Comparison of ENCODE assay signal across 8 cellular contexts in the genomic region with DNA sequence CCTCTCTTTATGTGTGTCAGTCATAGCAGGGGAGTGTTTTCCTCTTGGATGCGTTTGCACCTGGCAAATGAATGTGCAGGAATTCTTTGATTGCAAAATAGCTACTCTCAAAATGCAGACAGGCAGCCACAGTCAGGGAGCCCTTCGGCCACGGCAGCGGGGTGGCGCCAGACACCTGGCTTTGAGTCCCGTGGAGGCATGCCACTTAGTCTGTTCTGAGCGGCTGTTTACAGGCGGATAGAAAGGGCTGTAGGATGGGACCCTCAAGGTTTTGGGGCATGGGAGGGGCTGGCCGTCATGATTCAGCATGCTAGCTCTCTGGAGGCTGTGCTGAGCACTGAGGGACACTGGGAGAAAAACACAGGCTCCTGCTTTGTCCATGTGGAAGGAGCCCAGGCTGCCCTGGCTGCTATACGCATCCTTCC.
DNase-seq lines count a peak whose midpoint lies in the region; ATAC-seq, FAIRE-seq and TF ChIP-seq lines count a peak whose summit lies in the region.

No MANE protein-coding gene starts in this region.

- POLR2A ChIA-PET in HepG2 (lab: Yijun Ruan, JAX): no interaction called here

- peak; percentile 82 for FAIRE-seq in HepG2 (lab: Jason Lieb, UNC)

- BruUV-seq in HepG2 (replicated peaks; lab: Mats Ljungman, UMichigan): no TSS peak

- H3K4me2 ChIP-seq in HepG2 (ENCODE audit: low read depth, low read length): no peak overlapping the region

- peak; percentile 27 for DNase-seq in DMS153 (lab: John Stamatoyannopoulos, UW)
- DNase-seq in SK-N-DZ (ENCODE audit: low spot score): peak; percentile 52
- DNase-seq in dedifferentiated amniotic fluid mesenchymal stem cell (ENCODE audit: extremely low spot score): peak; percentile 26
- DNase-seq in HepG2 (ENCODE audit: low spot score): peak; percentile 73
- DNase-seq in stimulated activated naive CD8-positive, alpha-beta T cell treated with anti-CD3 and anti-CD28 coated beads, Interleukin-15, Interleukin-2, amounts not matched to agents 100 U/mL and 50 U/mL, for 24 hours: peak; percentile 45
- DNase-seq in activated CD4-positive, CD25-positive, alpha-beta regulatory T cell (lab: John Stamatoyannopoulos, UW): no peak
- no peak for DNase-seq in NOMO-1 (lab: John Stamatoyannopoulos, UW; ENCODE audit: unreplicated experiment in 2 of 2)

- H4K20me1 ChIP-seq in HepG2 (ENCODE audit: insufficient read depth, low read length): no peaks in the 10 kb centered on the region

- intact Hi-C loops in HepG2 (cut with micrococcal nuclease; ENCODE audit: unreplicated experiment): loop anchor here (1.0 kb wide), 1 partner anchor 205 kb away; no protein-coding TSS in a partner anchor

- ATAC-seq in HepG2: peak; percentile 98
- ATAC-seq in stimulated activated naive CD8-positive, alpha-beta T cell treated with anti-CD3 and anti-CD28 coated beads, Interleukin-15, Interleukin-2, amounts not matched to agents 100 U/mL and 50 U/mL, for 24 hours: no peak

- H3K27ac ChIP-seq in HepG2 (ENCODE audit: extremely low read length, insufficient read depth, low read length): no peak overlapping the region

- TF ChIP-seq RAD21 in HepG2 (CRISPR knock-in tag; IDR thresholded peaks at IDR 0.05): peak; percentile 95

- CTCF ChIA-PET in HepG2 (lab: Yijun Ruan, JAX; ENCODE audit: low intra/inter-chr PET ratio, low total read pairs): interaction anchor here (2.0 kb wide), 1 partner anchor 206 kb away, joined by 15 read pairs; no protein-coding TSS in a partner anchor

- H3K27me3 ChIP-seq in HepG2 (ENCODE audit: control insufficient read depth in 1 of 2, insufficient read depth in 2 of 2, low read length in 2 of 2): no peaks in the 10 kb centered on the region

- TF ChIP-seq CTCF in LNCAP (IDR thresholded peaks at IDR 0.05): peak; percentile 95
- TF ChIP-seq CTCF in HepG2 (CRISPR knock-in tag; IDR thresholded peaks at IDR 0.05): peak; percentile 94

- no peaks in the 10 kb centered on the region for H3K9me3 ChIP-seq in HepG2 (ENCODE audit: low read length)

- no peaks in the 10 kb centered on the region for H3K36me3 ChIP-seq in HepG2 (replicated peaks in 1 of 2; ENCODE audit: control insufficient read depth in 1 of 2, insufficient read depth in 2 of 2, low read length in 2 of 2)

- H3K4me3 ChIP-seq in HepG2 (replicated peaks in 1 of 3; ENCODE audit: insufficient read depth in 1 of 3, low read depth in 2 of 3, low read length in 3 of 3): no peak overlapping the region

- TF ChIP-seq POLR2A in HepG2 (IDR thresholded peaks at IDR 0.05; ENCODE audit: insufficient read depth in 1 of 2, low read depth in 2 of 2, low read length in 2 of 2): no peak

- H3K79me2 ChIP-seq in HepG2 (ENCODE audit: insufficient read depth, low read length): no peaks in the 10 kb centered on the region

- in situ Hi-C loops in HepG2 (cut with HindIII; ENCODE audit: extremely low pct_ligation_motif_present, low pct_unique_long_range_greater_than_20kb): no loop called here

- no peak overlapping the region for H2AFZ ChIP-seq in HepG2 (ENCODE audit: low read length)

- WGBS in HepG2 (ENCODE audit: low lambda C conversion rate): 16% methylated on average over 9 of the region's 10 CpGs

- H3K9ac ChIP-seq in HepG2 (ENCODE audit: insufficient read depth, low read depth, low read length): no peak overlapping the region

- TF ChIP-seq EP300 in HepG2 (IDR thresholded peaks at IDR 0.05; ENCODE audit: low read depth in 2 of 2, low read length in 2 of 2): no peak
- TF ChIP-seq EP300 in HepG2 (CRISPR knock-in tag; IDR thresholded peaks at IDR 0.05; ENCODE audit: borderline replicate concordance): no peak

- H3K4me1 ChIP-seq in HepG2 (ENCODE audit: insufficient read depth, low read length): peaks cover 23% of the 10 kb centered on the region

TF ChIP-seq in HepG2, 621 proteins besides CTCF, POLR2A, EP300 and RAD21 (continues in another document):
- TF ChIP-seq, protein P1, sequence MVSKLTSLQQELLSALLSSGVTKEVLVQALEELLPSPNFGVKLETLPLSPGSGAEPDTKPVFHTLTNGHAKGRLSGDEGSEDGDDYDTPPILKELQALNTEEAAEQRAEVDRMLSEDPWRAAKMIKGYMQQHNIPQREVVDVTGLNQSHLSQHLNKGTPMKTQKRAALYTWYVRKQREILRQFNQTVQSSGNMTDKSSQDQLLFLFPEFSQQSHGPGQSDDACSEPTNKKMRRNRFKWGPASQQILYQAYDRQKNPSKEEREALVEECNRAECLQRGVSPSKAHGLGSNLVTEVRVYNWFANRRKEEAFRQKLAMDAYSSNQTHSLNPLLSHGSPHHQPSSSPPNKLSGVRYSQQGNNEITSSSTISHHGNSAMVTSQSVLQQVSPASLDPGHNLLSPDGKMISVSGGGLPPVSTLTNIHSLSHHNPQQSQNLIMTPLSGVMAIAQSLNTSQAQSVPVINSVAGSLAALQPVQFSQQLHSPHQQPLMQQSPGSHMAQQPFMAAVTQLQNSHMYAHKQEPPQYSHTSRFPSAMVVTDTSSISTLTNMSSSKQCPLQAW (CRISPR knock-in tag; IDR thresholded peaks at IDR 0.05): peak; percentile 78
- 0 out of 2 replicates have a peak, but pooled peaks have one; percentile 17 for TF ChIP-seq RXRA (CRISPR knock-in tag; IDR thresholded peaks at IDR 0.05)
- TF ChIP-seq, protein P2, sequence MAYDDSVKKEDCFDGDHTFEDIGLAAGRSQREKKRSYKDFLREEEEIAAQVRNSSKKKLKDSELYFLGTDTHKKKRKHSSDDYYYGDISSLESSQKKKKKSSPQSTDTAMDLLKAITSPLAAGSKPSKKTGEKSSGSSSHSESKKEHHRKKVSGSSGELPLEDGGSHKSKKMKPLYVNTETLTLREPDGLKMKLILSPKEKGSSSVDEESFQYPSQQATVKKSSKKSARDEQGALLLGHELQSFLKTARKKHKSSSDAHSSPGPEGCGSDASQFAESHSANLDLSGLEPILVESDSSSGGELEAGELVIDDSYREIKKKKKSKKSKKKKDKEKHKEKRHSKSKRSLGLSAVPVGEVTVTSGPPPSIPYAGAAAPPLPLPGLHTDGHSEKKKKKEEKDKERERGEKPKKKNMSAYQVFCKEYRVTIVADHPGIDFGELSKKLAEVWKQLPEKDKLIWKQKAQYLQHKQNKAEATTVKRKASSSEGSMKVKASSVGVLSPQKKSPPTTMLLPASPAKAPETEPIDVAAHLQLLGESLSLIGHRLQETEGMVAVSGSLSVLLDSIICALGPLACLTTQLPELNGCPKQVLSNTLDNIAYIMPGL (CRISPR knock-in tag; IDR thresholded peaks at IDR 0.05; ENCODE audit: borderline replicate concordance in 1 of 2, low read depth in 1 of 2): peak in 1 of 2 experiments; percentile 68; a peak in 1 of 4 replicates
- no peak for TF ChIP-seq ZNF737 (CRISPR knock-in tag; IDR thresholded peaks at IDR 0.05; ENCODE audit: borderline replicate concordance)
- TF ChIP-seq SNAPC2 (CRISPR knock-in tag; IDR thresholded peaks at IDR 0.05): no peak
- peak; percentile 30; the same call in 1 of the 2 replicates for TF ChIP-seq THAP11 (CRISPR knock-in tag; IDR thresholded peaks at IDR 0.05)
- TF ChIP-seq ZNF891 (CRISPR knock-in tag; IDR thresholded peaks at IDR 0.05): no peak
- TF ChIP-seq, protein P3, sequence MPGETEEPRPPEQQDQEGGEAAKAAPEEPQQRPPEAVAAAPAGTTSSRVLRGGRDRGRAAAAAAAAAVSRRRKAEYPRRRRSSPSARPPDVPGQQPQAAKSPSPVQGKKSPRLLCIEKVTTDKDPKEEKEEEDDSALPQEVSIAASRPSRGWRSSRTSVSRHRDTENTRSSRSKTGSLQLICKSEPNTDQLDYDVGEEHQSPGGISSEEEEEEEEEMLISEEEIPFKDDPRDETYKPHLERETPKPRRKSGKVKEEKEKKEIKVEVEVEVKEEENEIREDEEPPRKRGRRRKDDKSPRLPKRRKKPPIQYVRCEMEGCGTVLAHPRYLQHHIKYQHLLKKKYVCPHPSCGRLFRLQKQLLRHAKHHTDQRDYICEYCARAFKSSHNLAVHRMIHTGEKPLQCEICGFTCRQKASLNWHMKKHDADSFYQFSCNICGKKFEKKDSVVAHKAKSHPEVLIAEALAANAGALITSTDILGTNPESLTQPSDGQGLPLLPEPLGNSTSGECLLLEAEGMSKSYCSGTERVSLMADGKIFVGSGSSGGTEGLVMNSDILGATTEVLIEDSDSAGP (CRISPR knock-in tag; IDR thresholded peaks at IDR 0.05; ENCODE audit: borderline replicate concordance): peak; percentile 25; the same call in 1 of the 2 replicates
- no peak for TF ChIP-seq TBL1XR1 (IDR thresholded peaks at IDR 0.05; ENCODE audit: borderline replicate concordance, low read length, partially characterized antibody)
- no peak for TF ChIP-seq ZNF747 (CRISPR knock-in tag; IDR thresholded peaks at IDR 0.05; ENCODE audit: borderline replicate concordance)
- TF ChIP-seq RBM22 (optimal IDR thresholded peaks at IDR 0.05; ENCODE audit: low read length): no peak
- peak; percentile 41; the same call in 1 of the 2 replicates for TF ChIP-seq FOXA3 (CRISPR knock-in tag; IDR thresholded peaks at IDR 0.05)
- peak; percentile 71; the same call in 1 of the 2 replicates for TF ChIP-seq KDM2A (CRISPR knock-in tag; IDR thresholded peaks at IDR 0.05; ENCODE audit: borderline replicate concordance, low read depth)
- no peak for TF ChIP-seq HOXA3 (CRISPR knock-in tag; IDR thresholded peaks at IDR 0.05)
- TF ChIP-seq ZC3H13 (CRISPR knock-in tag; IDR thresholded peaks at IDR 0.05): no peak
- TF ChIP-seq, protein P4, sequence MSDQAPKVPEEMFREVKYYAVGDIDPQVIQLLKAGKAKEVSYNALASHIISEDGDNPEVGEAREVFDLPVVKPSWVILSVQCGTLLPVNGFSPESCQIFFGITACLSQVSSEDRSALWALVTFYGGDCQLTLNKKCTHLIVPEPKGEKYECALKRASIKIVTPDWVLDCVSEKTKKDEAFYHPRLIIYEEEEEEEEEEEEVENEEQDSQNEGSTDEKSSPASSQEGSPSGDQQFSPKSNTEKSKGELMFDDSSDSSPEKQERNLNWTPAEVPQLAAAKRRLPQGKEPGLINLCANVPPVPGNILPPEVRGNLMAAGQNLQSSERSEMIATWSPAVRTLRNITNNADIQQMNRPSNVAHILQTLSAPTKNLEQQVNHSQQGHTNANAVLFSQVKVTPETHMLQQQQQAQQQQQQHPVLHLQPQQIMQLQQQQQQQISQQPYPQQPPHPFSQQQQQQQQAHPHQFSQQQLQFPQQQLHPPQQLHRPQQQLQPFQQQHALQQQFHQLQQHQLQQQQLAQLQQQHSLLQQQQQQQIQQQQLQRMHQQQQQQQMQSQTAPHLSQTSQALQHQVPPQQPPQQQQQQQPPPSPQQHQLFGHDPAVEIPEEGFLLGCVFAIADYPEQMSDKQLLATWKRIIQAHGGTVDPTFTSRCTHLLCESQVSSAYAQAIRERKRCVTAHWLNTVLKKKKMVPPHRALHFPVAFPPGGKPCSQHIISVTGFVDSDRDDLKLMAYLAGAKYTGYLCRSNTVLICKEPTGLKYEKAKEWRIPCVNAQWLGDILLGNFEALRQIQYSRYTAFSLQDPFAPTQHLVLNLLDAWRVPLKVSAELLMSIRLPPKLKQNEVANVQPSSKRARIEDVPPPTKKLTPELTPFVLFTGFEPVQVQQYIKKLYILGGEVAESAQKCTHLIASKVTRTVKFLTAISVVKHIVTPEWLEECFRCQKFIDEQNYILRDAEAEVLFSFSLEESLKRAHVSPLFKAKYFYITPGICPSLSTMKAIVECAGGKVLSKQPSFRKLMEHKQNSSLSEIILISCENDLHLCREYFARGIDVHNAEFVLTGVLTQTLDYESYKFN (CRISPR knock-in tag; conservative IDR thresholded peaks at IDR 0.05): no peak

Comparison
In these comparisons a context has a peak if more than half of its experiments do, and no peak if none do; other contexts are left out.
1. DNase-seq: peak in DMS153 (single experiment), SK-N-DZ (single experiment), dedifferentiated amniotic fluid mesenchymal stem cell (single experiment), HepG2 (single experiment) and stimulated activated naive CD8-positive, alpha-beta T cell treated with anti-CD3 and anti-CD28 coated beads, Interleukin-15, Interleukin-2, amounts not matched to agents 100 U/mL and 50 U/mL, for 24 hours (single experiment); none in activated CD4-positive, CD25-positive, alpha-beta regulatory T cell (0 of 4) and NOMO-1 (0 of 2).